Comparison of ENCODE assay signal across 9 cellular contexts in genomic region chr9:111945216-111945615, GRCh38. TPM values are rescaled to one million over a fixed set of nuclear protein-coding genes. Genes with fewer than 3 reads are reported as not detected.
DNase-seq lines count a peak whose midpoint lies in the region; ATAC-seq and TF ChIP-seq lines count a peak whose summit lies in the region.
"Had no signal": no experiment of that assay in that cellular context is flagged by ENCODE, and none has a peak within 500 bp of the region (broad histone marks: within the 10 kb centered on the region; RNA-seq: fewer than 3 reads in every experiment).

No MANE protein-coding gene starts in this region.

- H3K27ac Mint-ChIP-seq in activated CD4-positive, alpha-beta T cell treated with anti-CD3 and anti-CD28 coated beads for 36 hours = no peak overlapping the region
- no peak overlapping the region for H3K27ac Mint-ChIP-seq in activated CD4-positive, alpha-beta T cell treated with anti-CD3 and anti-CD28 coated beads, Interleukin-2, amount 10 ng/mL, durations not matched to agents 7 days and 5 days

- intact Hi-C loops in activated CD4-positive, alpha-beta T cell treated with anti-CD3 and anti-CD28 coated beads for 36 hours (cut with DNase I, micrococcal nuclease) = no loop called here
- intact Hi-C loops in PC-3 (cut with micrococcal nuclease) = no loop called here

- POLR2A ChIA-PET in activated CD4-positive, alpha-beta T cell treated with anti-CD3 and anti-CD28 coated beads for 36 hours (lab: Charles Lee) = interaction anchor here (0.5 kb wide), 1 partner anchor 97 kb away, joined by 3 read pairs; no protein-coding TSS in a partner anchor
- POLR2A ChIA-PET in activated CD4-positive, alpha-beta T cell treated with anti-CD3 and anti-CD28 coated beads, Interleukin-2, amount 10 ng/mL, durations not matched to agents 7 days and 5 days (lab: Charles Lee) = no interaction called here
- POLR2A ChIA-PET in PC-3 (lab: Charles Lee; ENCODE audit: unreplicated experiment) = no interaction called here

- TF ChIP-seq CTCF in PC-3 (conservative IDR thresholded peaks at IDR 0.05; ENCODE audit: low read depth, low read length) (no peak), smooth muscle cell (IDR thresholded peaks at IDR 0.05; ENCODE audit: borderline replicate concordance, insufficient read depth, poor library complexity, severe bottlenecking) (no peak)

- H3K4me2 ChIP-seq in PC-3 (ENCODE audit: low read length) (no peak overlapping the region), smooth muscle cell (no peak overlapping the region)

- H3K4me3 ChIP-seq in PC-3 (ENCODE audit: low read length) (no peak overlapping the region), smooth muscle cell (no peak overlapping the region)

- H3K27ac ChIP-seq in PC-3 (ENCODE audit: low read length) (no peak overlapping the region), smooth muscle cell (ENCODE audit: low read depth) (no peak overlapping the region)

- no peaks in the 10 kb centered on the region for H3F3A ChIP-seq in PC-3 (ENCODE audit: low read length, unreplicated experiment)
- no peaks in the 10 kb centered on the region for H3F3A ChIP-seq in smooth muscle cell (ENCODE audit: low read depth)

- peaks cover 22% of the 10 kb centered on the region for H3K4me1 Mint-ChIP-seq in activated CD4-positive, alpha-beta T cell treated with anti-CD3 and anti-CD28 coated beads for 36 hours
- H3K4me1 Mint-ChIP-seq in activated CD4-positive, alpha-beta T cell treated with anti-CD3 and anti-CD28 coated beads, Interleukin-2, amount 10 ng/mL, durations not matched to agents 7 days and 5 days = peaks cover 16% of the 10 kb centered on the region

- H3K4me1 ChIP-seq in PC-3 (ENCODE audit: insufficient read depth, low read length) (peaks cover 2% of the 10 kb centered on the region; the same call in 1 of the 2 replicates), smooth muscle cell (ENCODE audit: low read depth) (no peaks in the 10 kb centered on the region)

- H4K20me1 ChIP-seq in PC-3 (ENCODE audit: low read length) = no peaks in the 10 kb centered on the region
- H4K20me1 ChIP-seq in smooth muscle cell (ENCODE audit: low read depth) = no peaks in the 10 kb centered on the region

- no peaks in the 10 kb centered on the region for H3K79me2 ChIP-seq in PC-3 (ENCODE audit: low read length)
- H3K79me2 ChIP-seq in smooth muscle cell (ENCODE audit: low read depth) = no peaks in the 10 kb centered on the region

- ATAC-seq in activated CD4-positive, alpha-beta T cell treated with anti-CD3 and anti-CD28 coated beads for 36 hours = peak; percentile 77
- peak; percentile 75 for ATAC-seq in HG02852 (IDR thresholded peaks at IDR 0.05; ENCODE audit: unreplicated experiment)
- ATAC-seq in PC-3 = no peak

- H3K9me3 ChIP-seq in PC-3 (ENCODE audit: low read length) = no peaks in the 10 kb centered on the region
- H3K9me3 ChIP-seq in smooth muscle cell (replicated peaks; ENCODE audit: low read depth) = no peaks in the 10 kb centered on the region

- H3K9me3 Mint-ChIP-seq in activated CD4-positive, alpha-beta T cell treated with anti-CD3 and anti-CD28 coated beads for 36 hours (ENCODE audit: low read depth) = no peaks in the 10 kb centered on the region
- no peaks in the 10 kb centered on the region for H3K9me3 Mint-ChIP-seq in activated CD4-positive, alpha-beta T cell treated with anti-CD3 and anti-CD28 coated beads, Interleukin-2, amount 10 ng/mL, durations not matched to agents 7 days and 5 days

- no peak overlapping the region for H2AFZ ChIP-seq in PC-3 (ENCODE audit: low read length)
- no peak overlapping the region for H2AFZ ChIP-seq in smooth muscle cell (ENCODE audit: low read depth)

- H3K27me3 ChIP-seq in PC-3 (ENCODE audit: low read length) (no peaks in the 10 kb centered on the region), smooth muscle cell (ENCODE audit: low read depth) (no peaks in the 10 kb centered on the region)

- peaks cover 4% of the 10 kb centered on the region for H3K27me3 Mint-ChIP-seq in activated CD4-positive, alpha-beta T cell treated with anti-CD3 and anti-CD28 coated beads for 36 hours
- H3K27me3 Mint-ChIP-seq in activated CD4-positive, alpha-beta T cell treated with anti-CD3 and anti-CD28 coated beads, Interleukin-2, amount 10 ng/mL, durations not matched to agents 7 days and 5 days = no peaks in the 10 kb centered on the region

- no TSS peak for BruUV-seq in PC-3 (replicated peaks; lab: Mats Ljungman, UMichigan)

- H3K36me3 ChIP-seq in PC-3 (ENCODE audit: low read depth, low read length) (no peaks in the 10 kb centered on the region), smooth muscle cell (ENCODE audit: low read depth) (no peaks in the 10 kb centered on the region)

- H3K9ac ChIP-seq in PC-3 (ENCODE audit: low read length) (no peak overlapping the region), smooth muscle cell (ENCODE audit: low read depth) (no peak overlapping the region)

- DNase-seq in activated CD4-positive, alpha-beta T cell treated with anti-CD3 and anti-CD28 coated beads for 36 hours = peak; percentile 54
- DNase-seq in activated CD4-positive, alpha-beta T cell treated with anti-CD3 and anti-CD28 coated beads for 1 hour = no peak
- peak; percentile 42 for DNase-seq in activated CD4-positive, alpha-beta T cell treated with anti-CD3 and anti-CD28 coated beads, Interleukin-2, amount 10 ng/mL, durations not matched to agents 7 days and 5 days
- peak; percentile 50 for DNase-seq in stimulated activated CD8-positive, alpha-beta memory T cell treated with anti-CD3 and anti-CD28 coated beads, Interleukin-4, amount 100 ng/mL, for 48 hours
- DNase-seq in PC-3 (no peak), smooth muscle cell (lab: John Stamatoyannopoulos, UW; ENCODE audit: unreplicated experiment) (no peak), NCI-H524 (lab: John Stamatoyannopoulos, UW) (no peak)
- DNase-seq: ACHN had no signal

- H3K4me3 Mint-ChIP-seq in activated CD4-positive, alpha-beta T cell treated with anti-CD3 and anti-CD28 coated beads for 36 hours = no peak overlapping the region
- no peak overlapping the region for H3K4me3 Mint-ChIP-seq in activated CD4-positive, alpha-beta T cell treated with anti-CD3 and anti-CD28 coated beads, Interleukin-2, amount 10 ng/mL, durations not matched to agents 7 days and 5 days

- WGBS in smooth muscle cell (ENCODE audit: low lambda C conversion rate) = 59% methylated on average over 3 of the region's 3 CpGs

- CTCF ChIA-PET in activated CD4-positive, alpha-beta T cell treated with anti-CD3 and anti-CD28 coated beads for 36 hours (lab: Charles Lee) = interaction anchor here (1.2 kb wide), 2 partner anchors 10 to 29 kb away, joined by 3 to 4 read pairs; no protein-coding TSS in a partner anchor
- CTCF ChIA-PET in activated CD4-positive, alpha-beta T cell treated with anti-CD3 and anti-CD28 coated beads, Interleukin-2, amount 10 ng/mL, durations not matched to agents 7 days and 5 days (lab: Charles Lee) = interaction anchor here (0.6 to 1.5 kb wide), 2 partner anchors 9 to 60 kb away, joined by 4 read pairs; no protein-coding TSS in a partner anchor
- CTCF ChIA-PET in PC-3 (lab: Charles Lee) = no interaction called here

- H3K36me3 Mint-ChIP-seq in activated CD4-positive, alpha-beta T cell treated with anti-CD3 and anti-CD28 coated beads for 36 hours (ENCODE audit: low read depth) = no peaks in the 10 kb centered on the region
- H3K36me3 Mint-ChIP-seq in activated CD4-positive, alpha-beta T cell treated with anti-CD3 and anti-CD28 coated beads, Interleukin-2, amount 10 ng/mL, durations not matched to agents 7 days and 5 days (ENCODE audit: low read depth) = no peaks in the 10 kb centered on the region

- H3K9me2 ChIP-seq in PC-3 (replicated peaks; ENCODE audit: low read length) = no peaks in the 10 kb centered on the region

RNA-seq across cellular contexts. Expression of gene UGCG, which starts 48.6 kb away (rescaled TPM):
- total RNA-seq in activated CD4-positive, alpha-beta T cell treated with anti-CD3 and anti-CD28 coated beads for 36 hours = 10 to 100 TPM; 12.7 to 14.2 TPM
- total RNA-seq in activated CD4-positive, alpha-beta T cell treated with anti-CD3 and anti-CD28 coated beads, Interleukin-2, amount 10 ng/mL, durations not matched to agents 7 days and 5 days = 10 to 100 TPM; 21.8 to 23.2 TPM
- total RNA-seq in PC-3 (2014; rRNA removed) (27.0 and 29.4 TPM in 2 replicates), smooth muscle cell (34.0 and 56.0 TPM in 2 replicates)
- polyA plus RNA-seq in smooth muscle cell = 18.8 and 21.3 TPM in 2 replicates

Comparison
In these comparisons a context has a peak if more than half of its experiments do, and no peak if none do; other contexts are left out.
1. DNase-seq: peak in activated CD4-positive, alpha-beta T cell treated with anti-CD3 and anti-CD28 coated beads for 36 hours (single experiment), activated CD4-positive, alpha-beta T cell treated with anti-CD3 and anti-CD28 coated beads, Interleukin-2, amount 10 ng/mL, durations not matched to agents 7 days and 5 days (single experiment) and stimulated activated CD8-positive, alpha-beta memory T cell treated with anti-CD3 and anti-CD28 coated beads, Interleukin-4, amount 100 ng/mL, for 48 hours (single experiment); none in activated CD4-positive, alpha-beta T cell treated with anti-CD3 and anti-CD28 coated beads for 1 hour (single experiment), PC-3 (single experiment), smooth muscle cell (single experiment) and NCI-H524 (0 of 2).